ENCODE assay signal across 9 cellular contexts in the genomic region with DNA sequence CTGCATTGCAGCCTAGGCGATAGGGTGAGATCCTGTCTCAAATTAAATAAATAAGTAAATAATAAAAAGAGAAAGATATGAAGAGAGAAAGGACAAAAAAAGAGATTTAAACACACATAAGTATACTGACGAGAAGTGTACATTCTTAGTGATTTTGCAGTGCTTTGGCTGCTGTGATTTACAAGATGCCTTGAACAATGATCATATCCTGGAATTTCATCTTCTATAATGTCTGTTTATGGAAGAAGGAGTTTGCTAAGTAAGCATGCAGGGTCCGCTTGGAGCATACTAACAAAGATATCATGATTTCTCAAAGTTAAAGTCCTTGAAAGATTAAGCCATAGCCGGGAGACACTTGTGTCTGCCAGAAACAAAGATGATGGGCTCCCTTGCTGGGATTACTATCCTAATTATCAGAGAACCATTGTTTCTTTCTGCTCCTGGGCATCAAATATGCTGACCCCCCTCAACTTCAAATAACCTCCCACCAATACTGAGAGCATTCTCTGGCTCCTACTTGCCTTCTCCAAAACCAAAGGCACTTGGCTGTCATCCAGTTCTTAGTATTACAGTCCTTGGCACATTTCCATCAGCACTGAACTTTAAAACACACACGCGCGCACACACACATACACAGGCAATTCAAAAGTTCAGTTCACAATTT. TPM values are rescaled to one million over a fixed set of nuclear protein-coding genes. Genes with fewer than 3 reads are reported as not detected.
A peak's percentile ranks its signal among the peaks of the same experiment; 100 is the strongest.
DNase-seq lines count a peak whose midpoint lies in the region; ATAC-seq lines count a peak whose summit lies in the region.
"Had no signal": no experiment of that assay in that cellular context is flagged by ENCODE, and none has a peak within 500 bp of the region (broad histone marks: within the 10 kb centered on the region; RNA-seq: fewer than 3 reads in every experiment).

No MANE protein-coding gene starts in this region.

- DNase-seq in COR-L47 (lab: John Stamatoyannopoulos, UW) (peak; percentile 78), NCI-H2029 treated with DMSO at 0.1 percent for 48 hours (lab: John Stamatoyannopoulos, UW) (peak; percentile 64), cerebellar cortex (ENCODE audit: low spot score) (peak; percentile 46), mucosa of gallbladder (ENCODE audit: low spot score) (peak; percentile 55)
- no peak for DNase-seq in stimulated activated CD4-positive, alpha-beta T cell treated with anti-CD3 and anti-CD28 coated beads, Interleukin-4, amount 100 ng/mL, for 1 hour
- no peak for DNase-seq in stimulated activated naive CD4-positive, alpha-beta T cell treated with Interleukin-2 at 50 U/mL for 16 hours (lab: John Stamatoyannopoulos, UW)
- DNase-seq: naive B cell had no signal

- ATAC-seq in esophagus mucosa (no peak), GM21367 (IDR thresholded peaks at IDR 0.05; ENCODE audit: unreplicated experiment) (no peak)

RNA-seq across cellular contexts. Expression of gene STAM2, which starts 47.5 kb away (rescaled TPM):
- total RNA-seq in mucosa of gallbladder (31.6 TPM), esophagus mucosa (20.5 TPM)

Comparison
In these comparisons a context has a peak if more than half of its experiments do, and no peak if none do; other contexts are left out.
1. DNase-seq: peak in COR-L47 (single experiment), NCI-H2029 treated with DMSO at 0.1 percent for 48 hours (single experiment), cerebellar cortex (single experiment) and mucosa of gallbladder (single experiment); none in stimulated activated CD4-positive, alpha-beta T cell treated with anti-CD3 and anti-CD28 coated beads, Interleukin-4, amount 100 ng/mL, for 1 hour (single experiment) and stimulated activated naive CD4-positive, alpha-beta T cell treated with Interleukin-2 at 50 U/mL for 16 hours (single experiment).